ENCODE assay signal across 8 cellular contexts in the genomic region with DNA sequence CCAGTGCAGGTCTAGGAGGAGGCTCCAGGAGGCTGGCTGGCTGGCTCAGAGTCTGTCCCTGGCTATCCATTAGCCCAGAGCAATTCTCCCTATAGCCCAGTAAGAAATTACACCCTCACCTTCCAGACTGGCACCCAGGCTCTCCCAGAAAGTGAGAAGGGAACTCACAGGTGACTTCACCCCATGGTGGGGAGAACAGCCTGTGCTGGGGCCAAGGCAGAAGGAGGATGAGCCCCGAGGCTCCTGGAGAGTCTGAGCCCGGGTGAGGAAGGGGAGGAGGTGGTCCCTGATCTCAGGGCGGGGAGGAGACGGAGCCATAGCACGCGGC. TPM values are rescaled to one million over a fixed set of nuclear protein-coding genes. Genes with fewer than 3 reads are reported as not detected.
DNase-seq lines count a peak whose midpoint lies in the region; ATAC-seq, FAIRE-seq and TF ChIP-seq lines count a peak whose summit lies in the region.
"Not testable (repeated sequence)": the region's sequence is repeated elsewhere in the genome, so short reads cannot be mapped to it uniquely, and the experiment has no call there.

No MANE protein-coding gene starts in this region.

- ATAC-seq in activated CD4-positive, alpha-beta T cell treated with anti-CD3 and anti-CD28 coated beads for 36 hours: peak; percentile 0
- ATAC-seq in natural killer cell treated with Interleukin-12 subunit alpha and Interleukin-12 subunit beta and Interleukin-15 and Interleukin-18, amount 100 ng/mL, for 72 hours: not testable (repeated sequence)
- peak; percentile 1 for ATAC-seq in stimulated activated naive CD8-positive, alpha-beta T cell treated with anti-CD3 and anti-CD28 coated beads, Interleukin-15, amount 100 ng/mL, for 72 hours

- H3K36me3 ChIP-seq in BLaER1; fibroblast of lung (ENCODE audit: control insufficient read depth, insufficient read depth, low read length); kidney (ENCODE audit: control insufficient read depth in 1 of 2, insufficient read depth in 2 of 2, low read length in 2 of 2): not testable (repeated sequence)
- peaks cover 12% of the 10 kb centered on the region for H3K36me3 ChIP-seq in HUES6 (ENCODE audit: control insufficient read depth, insufficient read depth, low read length)

- H3K36me3 Mint-ChIP-seq in activated CD4-positive, alpha-beta T cell treated with anti-CD3 and anti-CD28 coated beads for 36 hours (ENCODE audit: low read depth): peaks cover 43% of the 10 kb centered on the region
- H3K36me3 Mint-ChIP-seq in natural killer cell treated with Interleukin-12 subunit alpha and Interleukin-12 subunit beta and Interleukin-15 and Interleukin-18, amount 100 ng/mL, for 72 hours: not testable (repeated sequence)

- not testable (repeated sequence) for H3K9me3 ChIP-seq in BLaER1; HUES6 (ENCODE audit: control insufficient read depth, insufficient read depth, low read depth, low read length); fibroblast of lung (ENCODE audit: control insufficient read depth, insufficient read depth, low read depth, low read length); kidney (ENCODE audit: control insufficient read depth in 1 of 2, low read length in 2 of 2)

- in situ Hi-C loops in astrocyte of the cerebellum (cut with HindIII; ENCODE audit: low sequenced_read_pairs): not testable (repeated sequence)

- H2AFZ ChIP-seq in fibroblast of lung (ENCODE audit: low read length): not testable (repeated sequence)

- H3K4me1 Mint-ChIP-seq in activated CD4-positive, alpha-beta T cell treated with anti-CD3 and anti-CD28 coated beads for 36 hours: peaks cover 29% of the 10 kb centered on the region
- H3K4me1 Mint-ChIP-seq in natural killer cell treated with Interleukin-12 subunit alpha and Interleukin-12 subunit beta and Interleukin-15 and Interleukin-18, amount 100 ng/mL, for 72 hours (ENCODE audit: low read depth in 2 of 2): peaks cover 52 to 54% of the 10 kb centered on the region in 2 donors
- peaks cover 41% of the 10 kb centered on the region for H3K4me1 Mint-ChIP-seq in stimulated activated naive CD8-positive, alpha-beta T cell treated with anti-CD3 and anti-CD28 coated beads, Interleukin-15, amount 100 ng/mL, for 72 hours

- POLR2A ChIA-PET in activated CD4-positive, alpha-beta T cell treated with anti-CD3 and anti-CD28 coated beads for 36 hours (lab: Charles Lee): not testable (repeated sequence)

- peak overlapping the region; percentile 75 for H3K9ac ChIP-seq in BLaER1
- H3K9ac ChIP-seq in HUES6 (ENCODE audit: low read length): peak overlapping the region; percentile 96
- H3K9ac ChIP-seq in fibroblast of lung (ENCODE audit: insufficient read depth, low read length): not testable (repeated sequence)
- H3K9ac ChIP-seq in kidney (ENCODE audit: low read length in 2 of 2): peak overlapping the region; percentile 32 to 80

- H3K4me3 Mint-ChIP-seq in activated CD4-positive, alpha-beta T cell treated with anti-CD3 and anti-CD28 coated beads for 36 hours: peak overlapping the region; percentile 95
- peak overlapping the region; percentile 88 for H3K4me3 Mint-ChIP-seq in natural killer cell treated with Interleukin-12 subunit alpha and Interleukin-12 subunit beta and Interleukin-15 and Interleukin-18, amount 100 ng/mL, for 72 hours
- peak overlapping the region; percentile 94 to 98 for H3K4me3 Mint-ChIP-seq in stimulated activated naive CD8-positive, alpha-beta T cell treated with anti-CD3 and anti-CD28 coated beads, Interleukin-15, amount 100 ng/mL, for 72 hours

- intact Hi-C loops in activated CD4-positive, alpha-beta T cell treated with anti-CD3 and anti-CD28 coated beads for 36 hours (cut with DNase I, micrococcal nuclease): loop anchor here (2.0 to 5.0 kb wide), 3 partner anchors 107 to 483 kb away; partner anchors contain the start of genes BET1L (in 1 of the 2), RIC8A (in 1 of the 2), RNH1 (in 1 of the 2) and SLC25A22 (in 1 of the 2)
- intact Hi-C loops in kidney (cut with DNase I): not testable (repeated sequence)

- H3K27me3 Mint-ChIP-seq in activated CD4-positive, alpha-beta T cell treated with anti-CD3 and anti-CD28 coated beads for 36 hours; natural killer cell treated with Interleukin-12 subunit alpha and Interleukin-12 subunit beta and Interleukin-15 and Interleukin-18, amount 100 ng/mL, for 72 hours; stimulated activated naive CD8-positive, alpha-beta T cell treated with anti-CD3 and anti-CD28 coated beads, Interleukin-15, amount 100 ng/mL, for 72 hours: not testable (repeated sequence)

- not testable (repeated sequence) for DNase-seq in activated CD4-positive, alpha-beta T cell treated with anti-CD3 and anti-CD28 coated beads for 36 hours; astrocyte of the cerebellum (ENCODE audit: low read depth); fibroblast of lung (ENCODE audit: low read depth in 2 of 2); kidney; natural killer cell treated with Interleukin-12 subunit alpha and Interleukin-12 subunit beta and Interleukin-15 and Interleukin-18, amount 100 ng/mL, for 72 hours (ENCODE audit: low spot score); stimulated activated naive CD8-positive, alpha-beta T cell treated with anti-CD3 and anti-CD28 coated beads, Interleukin-15, amount 100 ng/mL, for 72 hours

- TF ChIP-seq CTCF in astrocyte of the cerebellum (IDR thresholded peaks at IDR 0.05; ENCODE audit: low read depth, low read length, missing control alignments); fibroblast of lung (conservative IDR thresholded peaks at IDR 0.05 in 1 of 2, IDR thresholded peaks at IDR 0.05 in 1 of 2; ENCODE audit: low read depth in 1 of 2, low read length in 2 of 2); kidney (IDR thresholded peaks at IDR 0.05; ENCODE audit: borderline replicate concordance, extremely low read depth, insufficient read depth): not testable (repeated sequence)

- H3K27ac ChIP-seq in BLaER1: peak overlapping the region; percentile 86
- H3K27ac ChIP-seq in HUES6 (ENCODE audit: low read depth, low read length): peak overlapping the region; percentile 44; the same call in 1 of the 2 replicates
- not testable (repeated sequence) for H3K27ac ChIP-seq in fibroblast of lung (ENCODE audit: insufficient read depth, low read length)
- H3K27ac ChIP-seq in kidney (ENCODE audit: low read depth in 2 of 2, low read length in 2 of 2): peak overlapping the region; percentile 86 to 91

- not testable (repeated sequence) for H3K27me3 ChIP-seq in BLaER1; fibroblast of lung (ENCODE audit: control insufficient read depth, insufficient read depth, low read length)
- peaks cover 29% of the 10 kb centered on the region; the same call in 1 of the 2 replicates for H3K27me3 ChIP-seq in HUES6 (ENCODE audit: control insufficient read depth, insufficient read depth, low read length)

- not testable (repeated sequence) for H3K79me2 ChIP-seq in fibroblast of lung (ENCODE audit: control insufficient read depth, insufficient read depth, low read length)

- H3K4me1 ChIP-seq in BLaER1 (peaks cover 66% of the 10 kb centered on the region), HUES6 (ENCODE audit: control insufficient read depth, insufficient read depth, low read length) (peaks cover 41% of the 10 kb centered on the region), fibroblast of lung (ENCODE audit: control insufficient read depth, extremely low read depth, insufficient read depth, low read length) (peaks cover 10% of the 10 kb centered on the region), kidney (ENCODE audit: control insufficient read depth in 1 of 2, insufficient read depth in 1 of 2, low read depth in 1 of 2, low read length in 2 of 2) (peaks cover 7 to 21% of the 10 kb centered on the region in 2 donors)

- FAIRE-seq in kidney (lab: Jason Lieb, UNC): not testable (repeated sequence)

- H3K9me3 Mint-ChIP-seq in activated CD4-positive, alpha-beta T cell treated with anti-CD3 and anti-CD28 coated beads for 36 hours (ENCODE audit: low read depth); natural killer cell treated with Interleukin-12 subunit alpha and Interleukin-12 subunit beta and Interleukin-15 and Interleukin-18, amount 100 ng/mL, for 72 hours; stimulated activated naive CD8-positive, alpha-beta T cell treated with anti-CD3 and anti-CD28 coated beads, Interleukin-15, amount 100 ng/mL, for 72 hours: not testable (repeated sequence)

- peak overlapping the region; percentile 99 for H3K27ac Mint-ChIP-seq in activated CD4-positive, alpha-beta T cell treated with anti-CD3 and anti-CD28 coated beads for 36 hours
- peak overlapping the region; percentile 85 to 90 for H3K27ac Mint-ChIP-seq in natural killer cell treated with Interleukin-12 subunit alpha and Interleukin-12 subunit beta and Interleukin-15 and Interleukin-18, amount 100 ng/mL, for 72 hours
- H3K27ac Mint-ChIP-seq in stimulated activated naive CD8-positive, alpha-beta T cell treated with anti-CD3 and anti-CD28 coated beads, Interleukin-15, amount 100 ng/mL, for 72 hours: peak overlapping the region; percentile 97 to 99

- CTCF ChIA-PET in activated CD4-positive, alpha-beta T cell treated with anti-CD3 and anti-CD28 coated beads for 36 hours (lab: Charles Lee): interaction anchor here (0.5 to 4.0 kb wide), 2 partner anchors 25 to 64 kb away, joined by 4 to 26 read pairs; no protein-coding TSS in a partner anchor

- H3K4me3 ChIP-seq in BLaER1 (peak overlapping the region; percentile 70), HUES6 (ENCODE audit: low read depth, low read length) (peak overlapping the region; percentile 87), astrocyte of the cerebellum (ENCODE audit: low read depth, low read length) (peak overlapping the region; percentile 61), fibroblast of lung (replicated peaks in 1 of 4; ENCODE audit: control extremely low read depth in 1 of 4, insufficient read depth in 1 of 4, low read depth in 3 of 4, low read length in 4 of 4) (peak overlapping the region in 2 of 4 experiments; percentile 64 to 79), kidney (ENCODE audit: low read length in 2 of 2) (peak overlapping the region; percentile 64 to 82)

- H3K4me2 ChIP-seq in BLaER1 (peak overlapping the region; percentile 85), fibroblast of lung (ENCODE audit: extremely low read depth, insufficient read depth, low read length) (peak overlapping the region; percentile 92)

- not testable (repeated sequence) for H4K20me1 ChIP-seq in BLaER1; fibroblast of lung (ENCODE audit: control insufficient read depth, extremely low read depth, insufficient read depth, low read length)

RNA-seq across cellular contexts. Expression of gene IFITM1, which starts 0.7 kb away (rescaled TPM):
- total RNA-seq in activated CD4-positive, alpha-beta T cell treated with anti-CD3 and anti-CD28 coated beads for 36 hours: 100 to 1,000 TPM; 248 to 285 TPM
- total RNA-seq in fibroblast of lung (21.1 and 41.6 TPM in 2 replicates), kidney (440 TPM)
- polyA plus RNA-seq in fibroblast of lung (54.9 and 93.0 TPM in 2 replicates), kidney (ENCODE audit: insufficient read depth, low read depth, low replicate concordance) (248 TPM)
- polyA plus RNA-seq in fibroblast of lung (2012): 57.9 and 94.3 TPM in 2 replicates
- polyA minus RNA-seq in fibroblast of lung (ENCODE audit: low replicate concordance): 219 and 381 TPM in 2 replicates
- 10 to 100 TPM; 58.1 to 71.0 TPM for total RNA-seq in natural killer cell treated with Interleukin-12 subunit alpha and Interleukin-12 subunit beta and Interleukin-15 and Interleukin-18, amount 100 ng/mL, for 72 hours

RNA-seq across cellular contexts. Expression of gene IFITM3, which starts 6.1 kb away (rescaled TPM):
- total RNA-seq in activated CD4-positive, alpha-beta T cell treated with anti-CD3 and anti-CD28 coated beads for 36 hours: 100 to 1,000 TPM in 1 of 2 experiments, 10 to 100 TPM in 1; 77.5 to 122 TPM
- 74.1 and 76.0 TPM in 2 replicates for total RNA-seq in fibroblast of lung
- 482 and 876 TPM in 2 replicates for polyA plus RNA-seq in fibroblast of lung
- polyA plus RNA-seq in fibroblast of lung (2012): 1,434 and 2,771 TPM in 2 replicates
- 1,383 and 3,346 TPM in 2 replicates for polyA minus RNA-seq in fibroblast of lung (ENCODE audit: low replicate concordance)
- total RNA-seq in kidney: 1,286 TPM
- polyA plus RNA-seq in kidney (ENCODE audit: insufficient read depth, low read depth, low replicate concordance): 1,281 TPM
- 10 to 100 TPM; 28.2 to 29.8 TPM for total RNA-seq in natural killer cell treated with Interleukin-12 subunit alpha and Interleukin-12 subunit beta and Interleukin-15 and Interleukin-18, amount 100 ng/mL, for 72 hours

RNA-seq across cellular contexts. Expression of gene IFITM2, which starts 6.9 kb away (rescaled TPM):
- 100 to 1,000 TPM; 451 to 474 TPM for total RNA-seq in activated CD4-positive, alpha-beta T cell treated with anti-CD3 and anti-CD28 coated beads for 36 hours
- total RNA-seq in fibroblast of lung: 51.2 and 96.8 TPM in 2 replicates
- polyA plus RNA-seq in fibroblast of lung: 434 and 714 TPM in 2 replicates
- polyA plus RNA-seq in fibroblast of lung (2012): 815 and 1,567 TPM in 2 replicates
- polyA minus RNA-seq in fibroblast of lung (ENCODE audit: low replicate concordance): 887 and 1,750 TPM in 2 replicates
- total RNA-seq in kidney: 1,111 TPM
- polyA plus RNA-seq in kidney (ENCODE audit: insufficient read depth, low read depth, low replicate concordance): 814 TPM
- 100 to 1,000 TPM in 1 of 2 donors, 10 to 100 TPM in 1; 87.9 to 171 TPM for total RNA-seq in natural killer cell treated with Interleukin-12 subunit alpha and Interleukin-12 subunit beta and Interleukin-15 and Interleukin-18, amount 100 ng/mL, for 72 hours

RNA-seq across cellular contexts. Expression of gene IFITM5, which starts 15.2 kb away (rescaled TPM):
- not detected for total RNA-seq in activated CD4-positive, alpha-beta T cell treated with anti-CD3 and anti-CD28 coated beads for 36 hours
- total RNA-seq in fibroblast of lung: 0.50 TPM in 1 of 2 replicates, not detected in the other
- not detected in 2 replicates for polyA plus RNA-seq in fibroblast of lung
- not detected in 2 replicates for polyA plus RNA-seq in fibroblast of lung (2012)
- polyA minus RNA-seq in fibroblast of lung (ENCODE audit: low replicate concordance): not detected in 2 replicates
- total RNA-seq in kidney: not detected
- not detected for polyA plus RNA-seq in kidney (ENCODE audit: insufficient read depth, low read depth, low replicate concordance)
- total RNA-seq in natural killer cell treated with Interleukin-12 subunit alpha and Interleukin-12 subunit beta and Interleukin-15 and Interleukin-18, amount 100 ng/mL, for 72 hours: not detected

RNA-seq across cellular contexts. Expression of gene PGGHG, which starts 25.6 kb away (rescaled TPM):
- total RNA-seq in activated CD4-positive, alpha-beta T cell treated with anti-CD3 and anti-CD28 coated beads for 36 hours: 10 to 100 TPM; 73.4 to 82.3 TPM
- total RNA-seq in fibroblast of lung (8.4 and 8.5 TPM in 2 replicates), kidney (64.1 TPM)
- polyA plus RNA-seq in fibroblast of lung (3.1 and 4.6 TPM in 2 replicates), kidney (ENCODE audit: insufficient read depth, low read depth, low replicate concordance) (16.1 TPM)
- polyA plus RNA-seq in fibroblast of lung (2012): 4.2 and 6.8 TPM in 2 replicates
- polyA minus RNA-seq in fibroblast of lung (ENCODE audit: low replicate concordance): 2.1 and 5.6 TPM in 2 replicates
- 10 to 100 TPM; 17.0 to 24.9 TPM for total RNA-seq in natural killer cell treated with Interleukin-12 subunit alpha and Interleukin-12 subunit beta and Interleukin-15 and Interleukin-18, amount 100 ng/mL, for 72 hours

Comparison
In these comparisons a context has a peak if more than half of its experiments do, and no peak if none do; other contexts are left out.
1. RNA of gene IFITM3, which starts 6.1 kb away (total RNA-seq): 1,286 TPM in kidney (single experiment); 77.5 to 122 TPM in activated CD4-positive, alpha-beta T cell treated with anti-CD3 and anti-CD28 coated beads for 36 hours, 74.1 to 76.0 TPM in fibroblast of lung and 28.2 to 29.8 TPM in natural killer cell treated with Interleukin-12 subunit alpha and Interleukin-12 subunit beta and Interleukin-15 and Interleukin-18, amount 100 ng/mL, for 72 hours; every median in the first group is over 10 times any median in the second.
2. Peak in every context shown above with its lines, with median percentiles within 50 percentile points of each other: H3K27ac Mint-ChIP-seq and H3K4me3 Mint-ChIP-seq.